Comparison of ENCODE assay signal across 16 cellular contexts in genomic region chr15:49987896-49988295, GRCh38.
A peak's percentile ranks its signal among the peaks of the same experiment; 100 is the strongest.
DNase-seq lines count a peak whose midpoint lies in the region; ATAC-seq and TF ChIP-seq lines count a peak whose summit lies in the region.
"Had no signal": no experiment of that assay in that cellular context is flagged by ENCODE, and none has a peak within 500 bp of the region (broad histone marks: within the 10 kb centered on the region; RNA-seq: fewer than 3 reads in every experiment).

No MANE protein-coding gene starts in this region.

- H3K4me1 ChIP-seq in ascending aorta, result peaks cover 3 to 25% of the 10 kb centered on the region in 2 donors
- H3K4me1 ChIP-seq in trophoblast cell (ENCODE audit: control insufficient read depth in 1 of 2, insufficient read depth in 2 of 2, low read length in 2 of 2), result peaks cover 3 to 8% of the 10 kb centered on the region in 2 experiments
- H3K4me1 ChIP-seq in uterus, result peaks cover 0 to 4% of the 10 kb centered on the region in 2 donors
- H3K4me1 ChIP-seq in esophagus squamous epithelium, result peaks cover 4 to 21% (median 4%) of the 10 kb centered on the region in 3 donors

- H3K18ac ChIP-seq in trophoblast cell (ENCODE audit: low read length), result no peak overlapping the region

- H3K79me1 ChIP-seq in trophoblast cell (ENCODE audit: low read length), result peaks cover 12% of the 10 kb centered on the region

- no peaks in the 10 kb centered on the region for H3K9me3 ChIP-seq in ascending aorta
- H3K9me3 ChIP-seq in trophoblast cell (ENCODE audit: insufficient read depth, low read depth, low read length), result no peaks in the 10 kb centered on the region
- no peaks in the 10 kb centered on the region for H3K9me3 ChIP-seq in uterus
- no peaks in the 10 kb centered on the region for H3K9me3 ChIP-seq in esophagus squamous epithelium
- H3K9me3 ChIP-seq: Caco-2 had no signal

- no peaks in the 10 kb centered on the region for H3K27me3 ChIP-seq in ascending aorta
- H3K27me3 ChIP-seq in trophoblast cell (ENCODE audit: insufficient read depth, low read length), result no peaks in the 10 kb centered on the region
- no peaks in the 10 kb centered on the region for H3K27me3 ChIP-seq in uterus
- no peaks in the 10 kb centered on the region for H3K27me3 ChIP-seq in esophagus squamous epithelium

- H2BK5ac ChIP-seq in trophoblast cell (ENCODE audit: low read depth, low read length, poor library complexity), result no peak overlapping the region

- H3K27ac ChIP-seq in ascending aorta (peak overlapping the region; percentile 74 to 89), trophoblast cell (ENCODE audit: low read depth, low read length) (peak overlapping the region; percentile 60), uterus (peak overlapping the region; percentile 74 to 82), esophagus squamous epithelium (peak overlapping the region in 1 of 4 donors; percentile 1)

- H3K4ac ChIP-seq in trophoblast cell (ENCODE audit: low read depth, low read length), result no peak overlapping the region

- H3K9ac ChIP-seq in trophoblast cell (ENCODE audit: low read length), result no peak overlapping the region

- H2BK120ac ChIP-seq in trophoblast cell (ENCODE audit: insufficient read depth, low read length, poor library complexity), result peak overlapping the region; percentile 64

- H2AK5ac ChIP-seq in trophoblast cell (ENCODE audit: low read length), result no peak overlapping the region

- no peak overlapping the region for H2AFZ ChIP-seq in trophoblast cell (ENCODE audit: insufficient read depth, low read length, poor library complexity)

- H2BK12ac ChIP-seq in trophoblast cell (ENCODE audit: low read length), result no peak overlapping the region

- H3K36me3 ChIP-seq in ascending aorta, result no peaks in the 10 kb centered on the region
- no peaks in the 10 kb centered on the region for H3K36me3 ChIP-seq in trophoblast cell (ENCODE audit: control insufficient read depth in 1 of 2, insufficient read depth in 2 of 2, low read length in 2 of 2)
- H3K36me3 ChIP-seq in uterus, result no peaks in the 10 kb centered on the region
- H3K36me3 ChIP-seq in esophagus squamous epithelium, result no peaks in the 10 kb centered on the region

- WGBS in trophoblast cell (ENCODE audit: extremely low coverage, insufficient coverage, insufficient read length), result no CpG with 5 or more reads among the region's 3 CpGs
- WGBS in esophagus squamous epithelium, 2 donors, result 77 to 85% methylated on average over 3 of the region's 3 CpGs

- no peak for TF ChIP-seq CTCF in ascending aorta (IDR thresholded peaks at IDR 0.05)
- TF ChIP-seq CTCF in fibroblast of villous mesenchyme (IDR thresholded peaks at IDR 0.05; ENCODE audit: insufficient read depth, low read depth, low read length), result no peak
- no peak for TF ChIP-seq CTCF in uterus (IDR thresholded peaks at IDR 0.05)
- no peak for TF ChIP-seq CTCF in esophagus squamous epithelium (IDR thresholded peaks at IDR 0.05)

- DNase-seq in ascending aorta (ENCODE audit: low spot score in 2 of 2) (no peak), fibroblast of villous mesenchyme (ENCODE audit: low read depth) (peak; percentile 37), trophoblast cell (peak in 1 of 2 donors; percentile 7), uterus (no peak), NCI-H1092 (lab: John Stamatoyannopoulos, UW) (no peak), esophagus squamous epithelium (lab: John Stamatoyannopoulos, UW) (no peak)
- DNase-seq: Caco-2, DMS153, H9, KBM-7, MV-4-11, NCI-H1417 treated with DMSO at 0.1 percent for 48 hours, NCI-H1930, NCI-H69, RPMI8226 had no signal

- H4K8ac ChIP-seq in trophoblast cell (ENCODE audit: low read depth, low read length), result no peak overlapping the region

- H3K14ac ChIP-seq in trophoblast cell (ENCODE audit: low read length), result no peak overlapping the region

- TF ChIP-seq POLR2A in uterus (IDR thresholded peaks at IDR 0.05) (no peak), esophagus squamous epithelium (IDR thresholded peaks at IDR 0.05) (no peak)

- H3K4me2 ChIP-seq in trophoblast cell (ENCODE audit: low read length), result no peak overlapping the region

- no peaks in the 10 kb centered on the region for H3K79me2 ChIP-seq in trophoblast cell (ENCODE audit: control insufficient read depth, insufficient read depth, low read length, poor library complexity)

- H3K23ac ChIP-seq in trophoblast cell (ENCODE audit: low read length), result no peak overlapping the region

- H3K4me3 ChIP-seq in ascending aorta (no peak overlapping the region), fibroblast of villous mesenchyme (ENCODE audit: low read depth, low read length) (no peak overlapping the region), trophoblast cell (ENCODE audit: low read depth, low read length) (no peak overlapping the region), uterus (no peak overlapping the region), esophagus squamous epithelium (no peak overlapping the region)

- no peak overlapping the region for H4K12ac ChIP-seq in trophoblast cell (ENCODE audit: low read depth, low read length)

- no peak for ATAC-seq in HG03097 (IDR thresholded peaks at IDR 0.05; ENCODE audit: low FRiP score, unreplicated experiment)

- no peak overlapping the region for H4K91ac ChIP-seq in trophoblast cell (ENCODE audit: low read depth, low read length)

- intact Hi-C loops in ascending aorta (cut with DNase I), result no loop called here
- intact Hi-C loops in uterus (cut with DNase I; ENCODE audit: low total_unique reads), result no loop called here
- intact Hi-C loops in esophagus squamous epithelium (cut with DNase I), result no loop called here
